29 cellular contexts compared by ENCODE assay signal in the genomic region with DNA sequence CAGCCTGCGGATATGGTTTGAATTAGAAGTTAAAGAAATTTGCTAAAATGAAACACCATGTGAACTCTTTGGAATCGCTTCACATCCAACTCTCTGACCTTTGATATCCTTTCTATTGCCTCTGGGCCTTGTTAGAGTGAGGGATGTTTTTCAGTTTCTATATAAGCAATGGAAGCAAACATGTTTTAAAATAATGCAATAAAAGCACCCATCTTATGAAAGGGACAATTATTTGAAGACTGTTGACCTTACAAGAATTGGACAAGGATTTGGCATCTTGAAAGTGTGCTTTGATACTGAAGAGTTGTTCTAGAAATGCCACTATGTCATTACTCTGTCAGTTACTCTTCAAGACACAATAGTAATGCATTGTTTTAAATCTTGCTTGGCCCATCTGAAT.
"Had no signal": no experiment of that assay in that cellular context is flagged by ENCODE, and none has a peak within 500 bp of the region (broad histone marks: within the 10 kb centered on the region; RNA-seq: fewer than 3 reads in every experiment).

No MANE protein-coding gene starts in this region.

- H3K9me3 ChIP-seq: adrenal gland, ascending aorta, gastroesophageal sphincter, heart right ventricle had no signal

- ATAC-seq: activated CD4-positive, CD25-positive, alpha-beta regulatory T cell treated with anti-CD3 and anti-CD28 coated beads, Interleukin-2, amount 50 U/mL, for 24 hours; activated CD8-positive, alpha-beta T cell treated with anti-CD3 and anti-CD28 coated beads for 36 hours; activated naive CD8-positive, alpha-beta T cell treated with anti-CD3 and anti-CD28 coated beads, Interleukin-2, amount 50 U/mL, for 24 hours; activated T-cell treated with anti-CD3 and anti-CD28 coated beads, Interleukin-2, amount 50 U/mL, for 4 hours; activated T-helper 17 cell treated with anti-CD3 and anti-CD28 coated beads, Interleukin-2, amount 50 U/mL, for 72 hours; esophagus mucosa; foreskin keratinocyte; gastroesophageal sphincter; heart right ventricle; T-helper 17 cell had no signal

- FAIRE-seq: bronchial epithelial cell had no signal

- H2AFZ ChIP-seq: hepatocyte had no signal

- DNase-seq: activated B cell treated with CpG ODN at 0.5 μM for 24 hours; activated CD4-positive, alpha-beta T cell treated with anti-CD3 and anti-CD28 coated beads for 48 hours; activated CD4-positive, alpha-beta T cell treated with anti-CD3 and anti-CD28 coated beads, Interleukin-2, amount 50 U/mL, for 1 hour; activated CD4-positive, alpha-beta T cell treated with anti-CD3 and anti-CD28 coated beads, Interleukin-2, amount 50 U/mL, for 48 hours; activated CD8-positive, alpha-beta memory T cell treated with anti-CD3 and anti-CD28 coated beads for 24 hours; activated CD8-positive, alpha-beta T cell treated with anti-CD3 and anti-CD28 coated beads for 36 hours; activated effector memory CD4-positive, alpha-beta T cell treated with Interleukin-2 at 50 U/mL for 16 hours; activated naive CD4-positive, alpha-beta T cell treated with anti-CD3 and anti-CD28 coated beads for 36 hours; activated naive CD8-positive, alpha-beta T cell treated with anti-CD3 and anti-CD28 coated beads for 36 hours; activated naive CD8-positive, alpha-beta T cell treated with anti-CD3 and anti-CD28 coated beads, Interleukin-2, amount 50 U/mL, for 24 hours; activated T-cell treated with anti-CD3 and anti-CD28 coated beads, Interleukin-2, amount 50 U/mL, for 4 hours; adrenal gland; brain microvascular endothelial cell; dorsolateral prefrontal cortex; effector memory CD4-positive, alpha-beta T cell; endodermal cell; foreskin keratinocyte; heart right ventricle; T-helper 17 cell; T1000; WERI-Rb-1 had no signal

- H3K4me2 ChIP-seq: hepatocyte had no signal

- H3K4me3 ChIP-seq: adrenal gland, ascending aorta, coronary artery, dorsolateral prefrontal cortex, gastroesophageal sphincter, heart right ventricle, hepatocyte had no signal

- H3K4me1 ChIP-seq: adrenal gland, ascending aorta, foreskin keratinocyte had no signal

- H3K79me2 ChIP-seq: hepatocyte had no signal

- H3K27ac ChIP-seq: adrenal gland, ascending aorta, brain microvascular endothelial cell, coronary artery, dorsolateral prefrontal cortex, foreskin keratinocyte, gastroesophageal sphincter, heart right ventricle, hepatocyte, WERI-Rb-1 had no signal

- H3K36me3 ChIP-seq: adrenal gland, ascending aorta, brain microvascular endothelial cell, gastroesophageal sphincter, heart right ventricle, WERI-Rb-1 had no signal

- H3K27me3 ChIP-seq: adrenal gland, ascending aorta, brain microvascular endothelial cell, dorsolateral prefrontal cortex, foreskin keratinocyte, gastroesophageal sphincter, heart right ventricle, hepatocyte had no signal
